In genomic region chr2:207710814-207711740, GRCh38 we compare ENCODE assay signal across 8 cellular contexts. TPM values are rescaled to one million over a fixed set of nuclear protein-coding genes. Genes with fewer than 3 reads are reported as not detected.
DNase-seq lines count a peak whose midpoint lies in the region; ATAC-seq lines count a peak whose summit lies in the region.

Gene CCNYL1 (plus strand): TSS chr2:207711640. CDS start chr2:207711897, 257 bp downstream.

- DNase-seq in AG08396 (ENCODE audit: low spot score) (peak; percentile 100), NCI-H345 treated with DMSO at 0.1 percent for 48 hours (lab: John Stamatoyannopoulos, UW; ENCODE audit: unreplicated experiment) (peak; percentile 90), cerebellum (ENCODE audit: low spot score) (peak; percentile 100), islet precursor cell (peak; percentile 100)
- DNase-seq in stimulated activated CD4-positive, alpha-beta T cell treated with anti-CD3 and anti-CD28 coated beads, Interleukin-12 subunit alpha, Interleukin-12 subunit beta, amount 100 ng/mL, for 48 hours (ENCODE audit: low read depth in 2 of 3, low spot score in 1 of 3) = peak; percentile 92 to 97 (median 97)

- ATAC-seq in GM19023 (IDR thresholded peaks at IDR 0.05; ENCODE audit: unreplicated experiment) (peak; percentile 95), HG03280 (IDR thresholded peaks at IDR 0.05; ENCODE audit: unreplicated experiment) (peak; percentile 97)
- ATAC-seq in activated CD4-positive, CD25-positive, alpha-beta regulatory T cell treated with anti-CD3 and anti-CD28 coated beads, Interleukin-2, amount 50 U/mL, for 24 hours = peak; percentile 98 to 99

RNA-seq across cellular contexts. Expression of gene CCNYL1, which starts in this region (rescaled TPM):
- total RNA-seq in cerebellum = 19.0 TPM

Comparison
In these comparisons a context has a peak if more than half of its experiments do, and no peak if none do; other contexts are left out.
1. Peak in every context shown above with its lines: DNase-seq and ATAC-seq.